Comparison of ENCODE assay signal across 1 cellular context in the genomic region with DNA sequence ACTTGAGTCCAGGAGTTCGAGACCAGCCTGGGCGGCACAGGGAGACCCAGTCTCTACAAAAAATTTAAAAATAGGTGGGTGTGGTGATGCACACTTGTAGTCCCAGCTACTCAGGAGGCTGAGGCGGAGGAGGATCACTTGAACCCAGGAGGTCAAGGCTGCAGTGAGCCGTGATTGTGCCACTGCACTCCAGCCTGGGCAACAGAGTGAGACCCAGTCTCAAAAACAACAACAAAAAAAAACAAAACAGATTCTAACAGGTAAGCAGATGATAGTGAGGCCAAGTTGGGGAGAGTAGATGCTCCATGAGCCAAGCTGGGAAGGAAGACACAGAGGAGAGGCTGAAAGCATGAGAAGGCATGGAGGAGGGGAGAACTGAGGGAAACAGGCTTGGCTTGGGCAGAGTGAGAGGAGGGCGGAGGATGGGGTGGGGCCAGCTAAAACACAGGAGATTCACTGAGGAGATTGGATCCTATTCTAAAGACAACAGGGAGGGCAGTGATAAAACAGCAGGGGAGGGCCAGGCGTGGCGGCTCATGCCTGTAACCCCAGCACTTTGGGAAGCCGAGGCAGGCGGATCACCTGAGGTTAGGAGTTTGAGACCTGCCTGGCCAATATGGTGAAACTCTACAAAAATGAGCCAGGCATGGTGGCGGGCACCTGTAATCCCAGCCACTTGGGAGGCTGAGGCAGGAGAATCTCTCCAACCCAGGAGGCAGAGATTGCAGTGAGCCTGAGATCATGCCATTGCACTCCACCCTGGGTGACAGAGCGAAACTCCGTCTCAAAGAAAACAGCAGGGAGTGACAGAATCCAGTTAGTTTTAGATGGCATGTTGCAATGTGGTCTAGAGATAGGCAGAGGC.
TF ChIP-seq lines count a peak whose summit lies in the region.

No MANE protein-coding gene starts in this region.

TF ChIP-seq in HEK293, 187 proteins besides CTCF, POLR2A, EP300 and RAD21 (continued from another document):
- TF ChIP-seq, protein P1, sequence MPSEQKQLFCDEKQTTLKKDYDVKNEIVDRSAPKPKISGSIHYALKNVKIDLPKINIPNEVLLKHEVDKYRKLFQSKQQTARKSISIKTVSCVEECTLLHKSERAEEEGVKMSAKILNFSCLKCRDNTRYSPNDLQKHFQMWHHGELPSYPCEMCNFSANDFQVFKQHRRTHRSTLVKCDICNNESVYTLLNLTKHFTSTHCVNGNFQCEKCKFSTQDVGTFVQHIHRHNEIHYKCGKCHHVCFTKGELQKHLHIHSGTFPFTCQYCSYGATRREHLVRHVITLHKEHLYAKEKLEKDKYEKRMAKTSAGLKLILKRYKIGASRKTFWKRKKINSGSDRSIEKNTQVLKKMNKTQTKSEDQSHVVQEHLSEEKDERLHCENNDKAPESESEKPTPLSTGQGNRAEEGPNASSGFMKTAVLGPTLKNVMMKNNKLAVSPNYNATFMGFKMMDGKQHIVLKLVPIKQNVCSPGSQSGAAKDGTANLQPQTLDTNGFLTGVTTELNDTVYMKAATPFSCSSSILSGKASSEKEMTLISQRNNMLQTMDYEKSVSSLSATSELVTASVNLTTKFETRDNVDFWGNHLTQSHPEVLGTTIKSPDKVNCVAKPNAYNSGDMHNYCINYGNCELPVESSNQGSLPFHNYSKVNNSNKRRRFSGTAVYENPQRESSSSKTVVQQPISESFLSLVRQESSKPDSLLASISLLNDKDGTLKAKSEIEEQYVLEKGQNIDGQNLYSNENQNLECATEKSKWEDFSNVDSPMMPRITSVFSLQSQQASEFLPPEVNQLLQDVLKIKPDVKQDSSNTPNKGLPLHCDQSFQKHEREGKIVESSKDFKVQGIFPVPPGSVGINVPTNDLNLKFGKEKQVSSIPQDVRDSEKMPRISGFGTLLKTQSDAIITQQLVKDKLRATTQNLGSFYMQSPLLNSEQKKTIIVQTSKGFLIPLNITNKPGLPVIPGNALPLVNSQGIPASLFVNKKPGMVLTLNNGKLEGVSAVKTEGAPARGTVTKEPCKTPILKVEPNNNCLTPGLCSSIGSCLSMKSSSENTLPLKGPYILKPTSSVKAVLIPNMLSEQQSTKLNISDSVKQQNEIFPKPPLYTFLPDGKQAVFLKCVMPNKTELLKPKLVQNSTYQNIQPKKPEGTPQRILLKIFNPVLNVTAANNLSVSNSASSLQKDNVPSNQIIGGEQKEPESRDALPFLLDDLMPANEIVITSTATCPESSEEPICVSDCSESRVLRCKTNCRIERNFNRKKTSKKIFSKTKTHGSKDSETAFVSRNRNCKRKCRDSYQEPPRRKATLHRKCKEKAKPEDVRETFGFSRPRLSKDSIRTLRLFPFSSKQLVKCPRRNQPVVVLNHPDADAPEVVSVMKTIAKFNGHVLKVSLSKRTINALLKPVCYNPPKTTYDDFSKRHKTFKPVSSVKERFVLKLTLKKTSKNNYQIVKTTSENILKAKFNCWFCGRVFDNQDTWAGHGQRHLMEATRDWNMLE (tag by site-specific recombination; conservative IDR thresholded peaks at IDR 0.05; ENCODE audit: low read depth): no peak
- TF ChIP-seq ZNF433 (tag by site-specific recombination; IDR thresholded peaks at IDR 0.05; ENCODE audit: low read depth) (no peak), ZNF558 (tag by site-specific recombination; IDR thresholded peaks at IDR 0.05) (no peak), GLI4 (tag by site-specific recombination; IDR thresholded peaks at IDR 0.05) (no peak), ZNF549 (tag by site-specific recombination; IDR thresholded peaks at IDR 0.05) (no peak), ZNF530 (tag by site-specific recombination; IDR thresholded peaks at IDR 0.05; ENCODE audit: low read depth) (no peak), ZNF140 (tag by site-specific recombination; IDR thresholded peaks at IDR 0.05) (no peak), ZSCAN16 (tag by site-specific recombination; IDR thresholded peaks at IDR 0.05) (no peak), BCL11A (tag by site-specific recombination; IDR thresholded peaks at IDR 0.05; ENCODE audit: low read depth) (peak; percentile 34; the same call in 1 of the 2 replicates), ZNF585B (tag by site-specific recombination; IDR thresholded peaks at IDR 0.05) (no peak), ZNF777 (tag by site-specific recombination; IDR thresholded peaks at IDR 0.05; ENCODE audit: borderline replicate concordance) (no peak), SCRT1 (tag by site-specific recombination; IDR thresholded peaks at IDR 0.05; ENCODE audit: borderline replicate concordance) (no peak; the same call in 1 of the 2 replicates), ZNF514 (tag by site-specific recombination; IDR thresholded peaks at IDR 0.05) (no peak), ZNF621 (tag by site-specific recombination; IDR thresholded peaks at IDR 0.05) (no peak), ZNF670 (tag by site-specific recombination; IDR thresholded peaks at IDR 0.05; ENCODE audit: low read depth) (no peak), SP3 (tag by site-specific recombination; IDR thresholded peaks at IDR 0.05) (peak; percentile 46), ZNF146 (tag by site-specific recombination; IDR thresholded peaks at IDR 0.05) (no peak), KLF7 (tag by site-specific recombination; IDR thresholded peaks at IDR 0.05; ENCODE audit: borderline replicate concordance) (peak; percentile 89; the same call in 1 of the 2 replicates), IKZF3 (tag by site-specific recombination; IDR thresholded peaks at IDR 0.05) (0 out of 2 replicates have a peak, but pooled peaks have one; percentile 17), ZNF311 (tag by site-specific recombination; IDR thresholded peaks at IDR 0.05; ENCODE audit: borderline replicate concordance) (no peak), ZNF16 (tag by site-specific recombination; IDR thresholded peaks at IDR 0.05; ENCODE audit: low read depth) (no peak)
- TF ChIP-seq, protein P2, sequence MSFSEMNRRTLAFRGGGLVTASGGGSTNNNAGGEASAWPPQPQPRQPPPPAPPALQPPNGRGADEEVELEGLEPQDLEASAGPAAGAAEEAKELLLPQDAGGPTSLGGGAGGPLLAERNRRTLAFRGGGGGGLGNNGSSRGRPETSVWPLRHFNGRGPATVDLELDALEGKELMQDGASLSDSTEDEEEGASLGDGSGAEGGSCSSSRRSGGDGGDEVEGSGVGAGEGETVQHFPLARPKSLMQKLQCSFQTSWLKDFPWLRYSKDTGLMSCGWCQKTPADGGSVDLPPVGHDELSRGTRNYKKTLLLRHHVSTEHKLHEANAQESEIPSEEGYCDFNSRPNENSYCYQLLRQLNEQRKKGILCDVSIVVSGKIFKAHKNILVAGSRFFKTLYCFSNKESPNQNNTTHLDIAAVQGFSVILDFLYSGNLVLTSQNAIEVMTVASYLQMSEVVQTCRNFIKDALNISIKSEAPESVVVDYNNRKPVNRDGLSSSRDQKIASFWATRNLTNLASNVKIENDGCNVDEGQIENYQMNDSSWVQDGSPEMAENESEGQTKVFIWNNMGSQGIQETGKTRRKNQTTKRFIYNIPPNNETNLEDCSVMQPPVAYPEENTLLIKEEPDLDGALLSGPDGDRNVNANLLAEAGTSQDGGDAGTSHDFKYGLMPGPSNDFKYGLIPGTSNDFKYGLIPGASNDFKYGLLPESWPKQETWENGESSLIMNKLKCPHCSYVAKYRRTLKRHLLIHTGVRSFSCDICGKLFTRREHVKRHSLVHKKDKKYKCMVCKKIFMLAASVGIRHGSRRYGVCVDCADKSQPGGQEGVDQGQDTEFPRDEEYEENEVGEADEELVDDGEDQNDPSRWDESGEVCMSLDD (tag by site-specific recombination; IDR thresholded peaks at IDR 0.05): no peak
- TF ChIP-seq, protein P3, sequence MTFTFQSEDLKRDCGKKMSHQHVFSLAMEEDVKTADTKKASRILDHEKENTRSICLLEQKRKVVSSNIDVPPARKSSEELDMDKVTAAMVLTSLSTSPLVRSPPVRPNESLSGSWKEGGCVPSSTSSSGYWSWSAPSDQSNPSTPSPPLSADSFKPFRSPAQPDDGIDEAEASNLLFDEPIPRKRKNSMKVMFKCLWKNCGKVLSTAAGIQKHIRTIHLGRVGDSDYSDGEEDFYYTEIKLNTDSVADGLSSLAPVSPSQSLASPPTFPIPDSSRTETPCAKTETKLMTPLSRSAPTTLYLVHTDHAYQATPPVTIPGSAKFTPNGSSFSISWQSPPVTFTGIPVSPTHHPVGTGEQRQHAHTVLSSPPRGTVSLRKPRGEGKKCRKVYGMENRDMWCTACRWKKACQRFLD (tag by site-specific recombination; IDR thresholded peaks at IDR 0.05): no peak
- TF ChIP-seq, protein P4, sequence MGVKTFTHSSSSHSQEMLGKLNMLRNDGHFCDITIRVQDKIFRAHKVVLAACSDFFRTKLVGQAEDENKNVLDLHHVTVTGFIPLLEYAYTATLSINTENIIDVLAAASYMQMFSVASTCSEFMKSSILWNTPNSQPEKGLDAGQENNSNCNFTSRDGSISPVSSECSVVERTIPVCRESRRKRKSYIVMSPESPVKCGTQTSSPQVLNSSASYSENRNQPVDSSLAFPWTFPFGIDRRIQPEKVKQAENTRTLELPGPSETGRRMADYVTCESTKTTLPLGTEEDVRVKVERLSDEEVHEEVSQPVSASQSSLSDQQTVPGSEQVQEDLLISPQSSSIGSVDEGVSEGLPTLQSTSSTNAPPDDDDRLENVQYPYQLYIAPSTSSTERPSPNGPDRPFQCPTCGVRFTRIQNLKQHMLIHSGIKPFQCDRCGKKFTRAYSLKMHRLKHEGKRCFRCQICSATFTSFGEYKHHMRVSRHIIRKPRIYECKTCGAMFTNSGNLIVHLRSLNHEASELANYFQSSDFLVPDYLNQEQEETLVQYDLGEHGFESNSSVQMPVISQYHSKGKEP (tag by site-specific recombination; IDR thresholded peaks at IDR 0.05): no peak
- TF ChIP-seq, protein P5, sequence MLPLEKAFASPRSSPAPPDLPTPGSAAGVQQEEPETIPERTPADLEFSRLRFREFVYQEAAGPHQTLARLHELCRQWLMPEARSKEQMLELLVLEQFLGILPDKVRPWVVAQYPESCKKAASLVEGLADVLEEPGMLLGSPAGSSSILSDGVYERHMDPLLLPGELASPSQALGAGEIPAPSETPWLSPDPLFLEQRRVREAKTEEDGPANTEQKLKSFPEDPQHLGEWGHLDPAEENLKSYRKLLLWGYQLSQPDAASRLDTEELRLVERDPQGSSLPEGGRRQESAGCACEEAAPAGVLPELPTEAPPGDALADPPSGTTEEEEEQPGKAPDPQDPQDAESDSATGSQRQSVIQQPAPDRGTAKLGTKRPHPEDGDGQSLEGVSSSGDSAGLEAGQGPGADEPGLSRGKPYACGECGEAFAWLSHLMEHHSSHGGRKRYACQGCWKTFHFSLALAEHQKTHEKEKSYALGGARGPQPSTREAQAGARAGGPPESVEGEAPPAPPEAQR (tag by site-specific recombination; IDR thresholded peaks at IDR 0.05): no peak
- TF ChIP-seq, protein P6, sequence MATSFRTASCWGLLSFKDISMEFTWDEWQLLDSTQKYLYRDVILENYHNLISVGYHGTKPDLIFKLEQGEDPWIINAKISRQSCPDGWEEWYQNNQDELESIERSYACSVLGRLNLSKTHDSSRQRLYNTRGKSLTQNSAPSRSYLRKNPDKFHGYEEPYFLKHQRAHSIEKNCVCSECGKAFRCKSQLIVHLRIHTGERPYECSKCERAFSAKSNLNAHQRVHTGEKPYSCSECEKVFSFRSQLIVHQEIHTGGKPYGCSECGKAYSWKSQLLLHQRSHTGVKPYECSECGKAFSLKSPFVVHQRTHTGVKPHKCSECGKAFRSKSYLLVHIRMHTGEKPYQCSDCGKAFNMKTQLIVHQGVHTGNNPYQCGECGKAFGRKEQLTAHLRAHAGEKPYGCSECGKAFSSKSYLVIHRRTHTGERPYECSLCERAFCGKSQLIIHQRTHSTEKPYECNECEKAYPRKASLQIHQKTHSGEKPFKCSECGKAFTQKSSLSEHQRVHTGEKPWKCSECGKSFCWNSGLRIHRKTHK (tag by site-specific recombination; IDR thresholded peaks at IDR 0.05): no peak
- TF ChIP-seq, protein P7, sequence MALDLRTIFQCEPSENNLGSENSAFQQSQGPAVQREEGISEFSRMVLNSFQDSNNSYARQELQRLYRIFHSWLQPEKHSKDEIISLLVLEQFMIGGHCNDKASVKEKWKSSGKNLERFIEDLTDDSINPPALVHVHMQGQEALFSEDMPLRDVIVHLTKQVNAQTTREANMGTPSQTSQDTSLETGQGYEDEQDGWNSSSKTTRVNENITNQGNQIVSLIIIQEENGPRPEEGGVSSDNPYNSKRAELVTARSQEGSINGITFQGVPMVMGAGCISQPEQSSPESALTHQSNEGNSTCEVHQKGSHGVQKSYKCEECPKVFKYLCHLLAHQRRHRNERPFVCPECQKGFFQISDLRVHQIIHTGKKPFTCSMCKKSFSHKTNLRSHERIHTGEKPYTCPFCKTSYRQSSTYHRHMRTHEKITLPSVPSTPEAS (tag by site-specific recombination; IDR thresholded peaks at IDR 0.05): no peak
- TF ChIP-seq, protein P8, sequence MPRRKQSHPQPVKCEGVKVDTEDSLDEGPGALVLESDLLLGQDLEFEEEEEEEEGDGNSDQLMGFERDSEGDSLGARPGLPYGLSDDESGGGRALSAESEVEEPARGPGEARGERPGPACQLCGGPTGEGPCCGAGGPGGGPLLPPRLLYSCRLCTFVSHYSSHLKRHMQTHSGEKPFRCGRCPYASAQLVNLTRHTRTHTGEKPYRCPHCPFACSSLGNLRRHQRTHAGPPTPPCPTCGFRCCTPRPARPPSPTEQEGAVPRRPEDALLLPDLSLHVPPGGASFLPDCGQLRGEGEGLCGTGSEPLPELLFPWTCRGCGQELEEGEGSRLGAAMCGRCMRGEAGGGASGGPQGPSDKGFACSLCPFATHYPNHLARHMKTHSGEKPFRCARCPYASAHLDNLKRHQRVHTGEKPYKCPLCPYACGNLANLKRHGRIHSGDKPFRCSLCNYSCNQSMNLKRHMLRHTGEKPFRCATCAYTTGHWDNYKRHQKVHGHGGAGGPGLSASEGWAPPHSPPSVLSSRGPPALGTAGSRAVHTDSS (tag by site-specific recombination; IDR thresholded peaks at IDR 0.05): no peak
